Comparison of ENCODE assay signal across 22 cellular contexts in the genomic region with DNA sequence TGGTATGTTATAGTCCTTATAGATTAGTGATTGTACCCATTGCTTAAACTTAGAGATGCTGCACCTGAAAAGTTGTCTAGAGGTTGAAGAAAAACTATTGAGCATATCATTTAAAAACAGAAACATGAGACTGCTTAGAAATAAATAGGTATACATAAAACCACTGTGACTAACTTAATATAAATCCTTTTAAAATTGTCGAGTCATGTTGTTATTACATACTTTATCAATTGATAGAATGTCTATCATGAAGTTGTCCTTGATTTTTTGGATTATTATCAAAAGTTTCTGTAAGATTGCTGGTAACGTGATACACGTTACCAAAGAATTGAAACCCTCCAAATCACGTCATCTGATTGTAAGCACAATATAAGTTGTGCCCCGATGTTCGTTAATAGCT. TPM values are rescaled to one million over a fixed set of nuclear protein-coding genes. Genes with fewer than 3 reads are reported as not detected.
A peak's percentile ranks its signal among the peaks of the same experiment; 100 is the strongest.
DNase-seq lines count a peak whose midpoint lies in the region; ATAC-seq, FAIRE-seq and TF ChIP-seq lines count a peak whose summit lies in the region.
"Had no signal": no experiment of that assay in that cellular context is flagged by ENCODE, and none has a peak within 500 bp of the region (broad histone marks: within the 10 kb centered on the region; RNA-seq: fewer than 3 reads in every experiment).

No MANE protein-coding gene starts in this region.

- H2AK9ac ChIP-seq in IMR-90 (replicated peaks; ENCODE audit: low read depth, low read length, poor library complexity) = no peak overlapping the region

- WGBS in HepG2 (ENCODE audit: low lambda C conversion rate) = 37% methylated on average over 6 of the region's 6 CpGs
- WGBS in right lobe of liver (ENCODE audit: insufficient coverage, low coverage, low lambda C conversion rate, missing lambda C conversion rate) = 93% methylated on average over 6 of the region's 6 CpGs
- WGBS in IMR-90 (ENCODE audit: extremely low coverage in 2 of 2, insufficient read length in 1 of 2), 2 experiments = 100% methylated on average over 1 of the region's 6 CpGs; no CpG with 5 or more reads in 1 of the 2 experiments
- 98% methylated on average over 6 of the region's 6 CpGs for WGBS in smooth muscle cell (ENCODE audit: low lambda C conversion rate)

- no peak overlapping the region for H2BK5ac ChIP-seq in IMR-90 (ENCODE audit: low read depth, low read length, poor library complexity, severe bottlenecking)

- no peaks in the 10 kb centered on the region for H3K79me1 ChIP-seq in IMR-90 (ENCODE audit: low read depth in 1 of 2, low read length in 2 of 2)

- H3K79me2 ChIP-seq in HepG2 (ENCODE audit: insufficient read depth, low read length) (no peaks in the 10 kb centered on the region), smooth muscle cell (ENCODE audit: low read depth) (no peaks in the 10 kb centered on the region)

- H3K4me3 ChIP-seq in HepG2 (replicated peaks in 1 of 3; ENCODE audit: insufficient read depth in 1 of 3, low read depth in 2 of 3, low read length in 3 of 3) (no peak overlapping the region), right lobe of liver (no peak overlapping the region), IMR-90 (ENCODE audit: insufficient read depth, low read depth, low read length) (no peak overlapping the region), smooth muscle cell (no peak overlapping the region)
- H3K4me3 ChIP-seq: BLaER1, GM12878 had no signal

- DNase-seq in HepG2 (ENCODE audit: low spot score) = no peak
- DNase-seq in right lobe of liver = no peak
- no peak for DNase-seq in IMR-90
- no peak for DNase-seq in smooth muscle cell (lab: John Stamatoyannopoulos, UW; ENCODE audit: unreplicated experiment)
- DNase-seq in H54 (ENCODE audit: insufficient read length, low spot score) = no peak
- no peak for DNase-seq in putamen (ENCODE audit: low spot score)
- DNase-seq: ACHN; BE2C; C1 segment of cervical spinal cord; CD4-positive, alpha-beta memory T cell; CD4-positive, CD25-positive, alpha-beta regulatory T cell; CD8-positive, alpha-beta memory T cell; COR-L47; DMS79 treated with DMSO at 0.1 percent for 48 hours; GDM1 had no signal

- CTCF ChIA-PET in HepG2 (lab: Yijun Ruan, JAX; ENCODE audit: low intra/inter-chr PET ratio, low total read pairs) (no interaction called here), IMR-90 (lab: Yijun Ruan, JAX) (no interaction called here)

- dilution Hi-C loops in IMR-90 (cut with HindIII; ENCODE audit: low sequenced_read_pairs, unreplicated experiment) = no loop called here

- no peak overlapping the region for H4K5ac ChIP-seq in IMR-90 (ENCODE audit: low read depth, low read length)

- no peak overlapping the region for H2BK20ac ChIP-seq in IMR-90 (ENCODE audit: low read depth, low read length)

- H3K27ac ChIP-seq in HepG2 (ENCODE audit: extremely low read length, insufficient read depth, low read length) = no peak overlapping the region
- no peak overlapping the region for H3K27ac ChIP-seq in right lobe of liver
- no peak overlapping the region for H3K27ac ChIP-seq in IMR-90 (ENCODE audit: insufficient read depth, low read length)
- no peak overlapping the region for H3K27ac ChIP-seq in smooth muscle cell (ENCODE audit: low read depth)
- H3K27ac ChIP-seq: 22Rv1, BLaER1 had no signal

- no peak overlapping the region for H4K8ac ChIP-seq in IMR-90 (ENCODE audit: low read depth in 2 of 2, low read length in 2 of 2)

- H3K9ac ChIP-seq in HepG2 (ENCODE audit: insufficient read depth, low read depth, low read length) (no peak overlapping the region), IMR-90 (ENCODE audit: low read depth, low read length) (no peak overlapping the region), smooth muscle cell (ENCODE audit: low read depth) (no peak overlapping the region)
- H3K9ac ChIP-seq: BLaER1 had no signal

- ATAC-seq in HepG2 = no peak
- ATAC-seq in right lobe of liver = no peak
- ATAC-seq in IMR-90 (ENCODE audit: low read depth) = no peak
- ATAC-seq in HG02678 (IDR thresholded peaks at IDR 0.05; ENCODE audit: unreplicated experiment) = no peak
- ATAC-seq: GM12878 had no signal

- H3K4ac ChIP-seq in IMR-90 (ENCODE audit: low read depth, low read length) = no peak overlapping the region

- no peaks in the 10 kb centered on the region for H3K9me3 ChIP-seq in HepG2 (ENCODE audit: low read length)
- no peaks in the 10 kb centered on the region for H3K9me3 ChIP-seq in right lobe of liver
- H3K9me3 ChIP-seq in IMR-90 (ENCODE audit: control insufficient read depth, insufficient read depth, low read length) = no peaks in the 10 kb centered on the region
- no peaks in the 10 kb centered on the region for H3K9me3 ChIP-seq in smooth muscle cell (replicated peaks; ENCODE audit: low read depth)
- H3K9me3 ChIP-seq: BE2C had no signal

- no peak overlapping the region for H3K14ac ChIP-seq in IMR-90 (replicated peaks; ENCODE audit: low read depth, low read length)

- H3K27me3 ChIP-seq in HepG2 (ENCODE audit: control insufficient read depth in 1 of 2, insufficient read depth in 2 of 2, low read length in 2 of 2) (no peaks in the 10 kb centered on the region; a peak in 1 of 5 replicates), right lobe of liver (no peaks in the 10 kb centered on the region), IMR-90 (ENCODE audit: control insufficient read depth, insufficient read depth, low read length) (no peaks in the 10 kb centered on the region), smooth muscle cell (ENCODE audit: low read depth) (no peaks in the 10 kb centered on the region)
- H3K27me3 ChIP-seq: BE2C, BLaER1 had no signal

- TF ChIP-seq EP300 in HepG2 (IDR thresholded peaks at IDR 0.05; ENCODE audit: low read depth in 2 of 2, low read length in 2 of 2) = no peak
- TF ChIP-seq EP300 in HepG2 (CRISPR knock-in tag; IDR thresholded peaks at IDR 0.05; ENCODE audit: borderline replicate concordance) = no peak

- TF ChIP-seq CTCF in HepG2 (CRISPR knock-in tag; IDR thresholded peaks at IDR 0.05) = no peak
- no peak for TF ChIP-seq CTCF in right lobe of liver (IDR thresholded peaks at IDR 0.05)
- TF ChIP-seq CTCF in IMR-90 (conservative IDR thresholded peaks at IDR 0.05; ENCODE audit: low read depth, low read length) = no peak
- no peak for TF ChIP-seq CTCF in smooth muscle cell (IDR thresholded peaks at IDR 0.05; ENCODE audit: borderline replicate concordance, insufficient read depth, poor library complexity, severe bottlenecking)

- H3K18ac ChIP-seq in IMR-90 (ENCODE audit: low read depth, low read length) = no peak overlapping the region

- no peak overlapping the region for H3K4me2 ChIP-seq in HepG2 (ENCODE audit: low read depth, low read length)
- H3K4me2 ChIP-seq in IMR-90 (ENCODE audit: low read depth, low read length) = no peak overlapping the region
- H3K4me2 ChIP-seq in smooth muscle cell = no peak overlapping the region
- H3K4me2 ChIP-seq: BLaER1 had no signal

- H2AK5ac ChIP-seq in IMR-90 (ENCODE audit: low read depth, low read length) = no peak overlapping the region

- H4K20me1 ChIP-seq in HepG2 (ENCODE audit: insufficient read depth, low read length) = no peaks in the 10 kb centered on the region
- H4K20me1 ChIP-seq in IMR-90 (ENCODE audit: insufficient read depth, low read length) = no peaks in the 10 kb centered on the region
- no peaks in the 10 kb centered on the region for H4K20me1 ChIP-seq in smooth muscle cell (ENCODE audit: low read depth)
- H4K20me1 ChIP-seq: BLaER1 had no signal

- POLR2A ChIA-PET in HepG2 (lab: Yijun Ruan, JAX) = no interaction called here
- POLR2A ChIA-PET in IMR-90 (lab: Charles Lee; ENCODE audit: unreplicated experiment) = no interaction called here

- in situ Hi-C loops in HepG2 (cut with HindIII; ENCODE audit: extremely low pct_ligation_motif_present, low pct_unique_long_range_greater_than_20kb) = loop anchor here (10.0 to 25.0 kb wide), 2 partner anchors 799 to 1121 kb away; no protein-coding TSS in a partner anchor
- in situ Hi-C loops in IMR-90 (cut with MboI; ENCODE audit: low sequenced_read_pairs) = loop anchor here (25.0 kb wide), 1 partner anchor 799 kb away; no protein-coding TSS in a partner anchor

- H3K9me1 ChIP-seq in IMR-90 (ENCODE audit: insufficient read depth, low read length) = no peaks in the 10 kb centered on the region

- H3K36me3 ChIP-seq in HepG2 (replicated peaks in 1 of 2; ENCODE audit: control insufficient read depth in 1 of 2, insufficient read depth in 2 of 2, low read length in 2 of 2) = no peaks in the 10 kb centered on the region
- H3K36me3 ChIP-seq in right lobe of liver = no peaks in the 10 kb centered on the region
- H3K36me3 ChIP-seq in IMR-90 (ENCODE audit: control insufficient read depth, insufficient read depth, low read length) = no peaks in the 10 kb centered on the region
- no peaks in the 10 kb centered on the region for H3K36me3 ChIP-seq in smooth muscle cell (ENCODE audit: low read depth)
- H3K36me3 ChIP-seq: BE2C, BLaER1 had no signal

- no peak overlapping the region for H3K23ac ChIP-seq in IMR-90 (ENCODE audit: low read depth, low read length)

- TF ChIP-seq POLR2A in HepG2 (IDR thresholded peaks at IDR 0.05; ENCODE audit: insufficient read depth in 1 of 2, low read depth in 2 of 2, low read length in 2 of 2) (no peak), right lobe of liver (IDR thresholded peaks at IDR 0.05) (no peak), IMR-90 (IDR thresholded peaks at IDR 0.05; ENCODE audit: low read depth, low read length) (no peak), H54 (IDR thresholded peaks at IDR 0.05; ENCODE audit: low read depth, low read length) (no peak)

- no peaks in the 10 kb centered on the region for H3K4me1 ChIP-seq in HepG2 (ENCODE audit: insufficient read depth, low read length)
- no peaks in the 10 kb centered on the region for H3K4me1 ChIP-seq in right lobe of liver
- H3K4me1 ChIP-seq in IMR-90 (ENCODE audit: control insufficient read depth, insufficient read depth, low read length) = no peaks in the 10 kb centered on the region
- H3K4me1 ChIP-seq in smooth muscle cell (ENCODE audit: low read depth) = peaks cover 3% of the 10 kb centered on the region
- H3K4me1 ChIP-seq: BE2C, BLaER1 had no signal

- H2AFZ ChIP-seq in HepG2 (ENCODE audit: low read length) = no peak overlapping the region
- no peak overlapping the region for H2AFZ ChIP-seq in IMR-90 (replicated peaks; ENCODE audit: low read length, poor library complexity)
- H2AFZ ChIP-seq in smooth muscle cell (ENCODE audit: low read depth) = peak overlapping the region; percentile 24

- H2BK120ac ChIP-seq in IMR-90 (ENCODE audit: low read depth, low read length) = no peak overlapping the region

- H3K56ac ChIP-seq in IMR-90 (ENCODE audit: extremely low read depth, insufficient read depth, low read length) = no peak overlapping the region

- BruUV-seq in HepG2 (replicated peaks; lab: Mats Ljungman, UMichigan) (no TSS peak), IMR-90 (replicated peaks; lab: Mats Ljungman, UMichigan) (no TSS peak)

- TF ChIP-seq RAD21 in HepG2 (CRISPR knock-in tag; IDR thresholded peaks at IDR 0.05) (no peak), IMR-90 (IDR thresholded peaks at IDR 0.05; ENCODE audit: low read length) (no peak)

- no peak overlapping the region for H4K91ac ChIP-seq in IMR-90 (ENCODE audit: insufficient read depth, low read depth, low read length)

- intact Hi-C loops in HepG2 (cut with micrococcal nuclease; ENCODE audit: unreplicated experiment) = no loop called here
- intact Hi-C loops in right lobe of liver (cut with DNase I) = no loop called here
- intact Hi-C loops in IMR-90 (cut with micrococcal nuclease) = loop anchor here (10.0 kb wide), 1 partner anchor 641 kb away; no protein-coding TSS in a partner anchor

- H3F3A ChIP-seq in smooth muscle cell (ENCODE audit: low read depth) = peaks cover 5% of the 10 kb centered on the region

- no peak overlapping the region for H2BK15ac ChIP-seq in IMR-90 (ENCODE audit: low read depth, low read length)

- FAIRE-seq in HepG2 (lab: Jason Lieb, UNC) (no peak), G401.6 (lab: Jason Lieb, UNC) (peak; percentile 21), H54 (lab: Jason Lieb, UNC) (no peak)
- FAIRE-seq: GM12878, GM12892, GM18507 had no signal

RNA-seq across cellular contexts. Expression of a gene that starts 35.3 kb away (rescaled TPM):
- 0.83 and 1.2 TPM in 2 replicates for total RNA-seq in HepG2 (2016; rRNA removed; fragmentation: Illumina TruSeq; extraction: Trizol)
- total RNA-seq in HepG2 (2016; cell fraction: cytosol; rRNA removed; fragmentation: Illumina TruSeq; extraction: Trizol; ENCODE audit: low read depth) = 0.09 TPM in 1 of 2 replicates, not detected in the other
- 0.39 and 1.3 TPM in 2 replicates for total RNA-seq in HepG2 (2016; cell fraction: insoluble cytoplasmic fraction; rRNA removed; fragmentation: Illumina TruSeq; extraction: Trizol)
- total RNA-seq in HepG2 (2016; cell fraction: membrane; rRNA removed; fragmentation: Illumina TruSeq; extraction: Trizol) = 0.10 and 0.28 TPM in 2 replicates
- 4.4 and 4.8 TPM in 2 replicates for total RNA-seq in HepG2 (2016; cell fraction: nucleus; rRNA removed; fragmentation: Illumina TruSeq; extraction: Trizol)
- 3.5 and 3.7 TPM in 2 replicates for polyA plus RNA-seq in HepG2 (2011; rRNA removed)
- 2.2 and 3.5 TPM in 2 replicates for polyA plus RNA-seq in HepG2 (2011; cell fraction: cytosol; rRNA removed)
- 2.8 and 4.2 TPM in 2 replicates for polyA plus RNA-seq in HepG2 (2011; cell fraction: nucleus; rRNA removed)
- polyA plus RNA-seq in HepG2 (2012) = 7.1 and 8.0 TPM in 2 replicates
- polyA plus RNA-seq in HepG2 (2016; cell fraction: cytosol; fragmentation: Illumina TruSeq; extraction: Trizol; ENCODE audit: low read depth) = 0.06 TPM in 1 of 2 replicates, not detected in the other
- polyA plus RNA-seq in HepG2 (2016; cell fraction: insoluble cytoplasmic fraction; fragmentation: Illumina TruSeq; extraction: Trizol; ENCODE audit: low read depth) = 0.19 and 0.81 TPM in 2 replicates
- 0.08 TPM in 1 of 2 replicates, not detected in the other for polyA plus RNA-seq in HepG2 (2016; cell fraction: membrane; fragmentation: Illumina TruSeq; extraction: Trizol; ENCODE audit: low read depth)
- polyA plus RNA-seq in HepG2 (2016; cell fraction: nucleus; fragmentation: Illumina TruSeq; extraction: Trizol; ENCODE audit: insufficient read depth, low read depth) = 3.3 TPM in 2 replicates
- polyA minus RNA-seq in HepG2 (2011; rRNA and poly(A)+ RNA removed; ENCODE audit: low replicate concordance) = 0.19 and 16.8 TPM in 2 replicates
- polyA minus RNA-seq in HepG2 (2011; cell fraction: cytosol; rRNA and poly(A)+ RNA removed) = 3.9 and 9.6 TPM in 2 replicates
- 10.7 and 12.3 TPM in 2 replicates for polyA minus RNA-seq in HepG2 (2011; cell fraction: nucleus; rRNA and poly(A)+ RNA removed)
- 10 to 100 TPM in 2 of 6 experiments, 1 to 10 TPM in 4; 3.8 to 13.8 (median 6.0) TPM for total RNA-seq in right lobe of liver
- 158 and 159 TPM in 2 replicates for total RNA-seq in IMR-90 (2012; rRNA removed)
- polyA plus RNA-seq in IMR-90 (2012; rRNA removed) = 45.3 and 47.5 TPM in 2 replicates
- 20.7 and 25.5 TPM in 2 replicates for polyA plus RNA-seq in IMR-90 (2012; cell fraction: cytosol; rRNA removed)
- polyA plus RNA-seq in IMR-90 (2012; cell fraction: nucleus; rRNA removed; ENCODE audit: low replicate concordance) = 17.1 and 53.0 TPM in 2 replicates
- total RNA-seq in smooth muscle cell = 2,724 and 3,065 TPM in 2 replicates
- polyA plus RNA-seq in smooth muscle cell = 551 and 702 TPM in 2 replicates
- total RNA-seq: CD4-positive, CD25-positive, alpha-beta regulatory T cell had no signal
- polyA plus RNA-seq: CD8-positive, alpha-beta memory T cell had no signal

Comparison
In these comparisons a context has a peak if more than half of its experiments do, and no peak if none do; other contexts are left out.
1. RNA of a gene that starts 35.3 kb away (total RNA-seq): 2,724 to 3,065 TPM in smooth muscle cell; 158 to 159 TPM in IMR-90, 3.8 to 13.8 TPM in right lobe of liver and 0.09 to 4.8 TPM in HepG2; every median in the first group is over 10 times any median in the second.